In genomic region chr16:85348065-85348840, GRCh38 we compare ENCODE assay signal across 19 cellular contexts.
"Had no signal": no experiment of that assay in that cellular context is flagged by ENCODE, and none has a peak within 500 bp of the region (broad histone marks: within the 10 kb centered on the region; RNA-seq: fewer than 3 reads in every experiment).

No MANE protein-coding gene starts in this region.

- H3K9me3 ChIP-seq: colonic mucosa, esophagus squamous epithelium, pancreas had no signal

- H3K4me3 Mint-ChIP-seq: naive thymus-derived CD4-positive, alpha-beta T cell; neural crest cell had no signal

- H3K27ac ChIP-seq: colonic mucosa, esophagus squamous epithelium, foreskin keratinocyte, pancreas had no signal

- H3K4me1 ChIP-seq: colonic mucosa had no signal

- DNase-seq: colonic mucosa; dermis blood vessel endothelial cell; esophagus squamous epithelium; foreskin keratinocyte; left cardiac atrium; left ventricle myocardium superior; naive thymus-derived CD4-positive, alpha-beta T cell; stimulated activated CD4-positive, alpha-beta T cell treated with anti-CD3 and anti-CD28 coated beads, Interleukin-2, amount 100 ng/mL, for 48 hours; stimulated activated naive CD4-positive, alpha-beta T cell treated with Interleukin-2 at 50 U/mL for 16 hours; trophoblast cell had no signal

- H3K27ac Mint-ChIP-seq: naive thymus-derived CD4-positive, alpha-beta T cell; progenitor cell of endocrine pancreas had no signal

- H3K4me3 ChIP-seq: colonic mucosa, esophagus squamous epithelium, hepatocyte, lung, pancreas, smooth muscle cell had no signal

- H3K36me3 ChIP-seq: colonic mucosa, esophagus squamous epithelium, pancreas had no signal

- FAIRE-seq: kidney, pancreas, urothelium cell line had no signal

- H3K4me2 ChIP-seq: hepatocyte, smooth muscle cell had no signal

- ATAC-seq: foreskin keratinocyte; left cardiac atrium; left ventricle myocardium superior; naive thymus-derived CD4-positive, alpha-beta T cell; pancreas; right cardiac atrium had no signal

- H3K27me3 ChIP-seq: colonic mucosa, hepatocyte, pancreas had no signal

- H2AFZ ChIP-seq: hepatocyte had no signal
